ENCODE assay signal across 1 cellular context in the genomic region with DNA sequence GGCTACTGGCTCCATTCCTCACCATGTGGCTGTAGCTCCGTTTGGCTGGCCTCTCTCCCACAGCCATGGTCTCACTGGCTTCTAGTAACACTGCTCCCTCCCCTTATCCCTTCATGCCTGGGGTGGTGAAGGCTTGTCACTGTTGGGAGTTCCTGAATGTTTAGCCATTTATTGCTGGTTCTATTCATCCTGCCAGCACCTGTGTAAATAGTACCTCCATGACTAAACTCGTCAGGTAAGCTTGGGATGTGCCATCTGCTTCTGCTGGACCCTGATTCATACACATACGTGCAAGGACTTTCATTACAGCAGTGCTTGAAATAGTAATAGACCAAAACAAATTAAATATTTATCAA.
TF ChIP-seq lines count a peak whose summit lies in the region.

No MANE protein-coding gene starts in this region.

TF ChIP-seq in SK-N-SH, 30 proteins besides CTCF, POLR2A, EP300 and RAD21 (continued from another document):
- TF ChIP-seq, protein P1, sequence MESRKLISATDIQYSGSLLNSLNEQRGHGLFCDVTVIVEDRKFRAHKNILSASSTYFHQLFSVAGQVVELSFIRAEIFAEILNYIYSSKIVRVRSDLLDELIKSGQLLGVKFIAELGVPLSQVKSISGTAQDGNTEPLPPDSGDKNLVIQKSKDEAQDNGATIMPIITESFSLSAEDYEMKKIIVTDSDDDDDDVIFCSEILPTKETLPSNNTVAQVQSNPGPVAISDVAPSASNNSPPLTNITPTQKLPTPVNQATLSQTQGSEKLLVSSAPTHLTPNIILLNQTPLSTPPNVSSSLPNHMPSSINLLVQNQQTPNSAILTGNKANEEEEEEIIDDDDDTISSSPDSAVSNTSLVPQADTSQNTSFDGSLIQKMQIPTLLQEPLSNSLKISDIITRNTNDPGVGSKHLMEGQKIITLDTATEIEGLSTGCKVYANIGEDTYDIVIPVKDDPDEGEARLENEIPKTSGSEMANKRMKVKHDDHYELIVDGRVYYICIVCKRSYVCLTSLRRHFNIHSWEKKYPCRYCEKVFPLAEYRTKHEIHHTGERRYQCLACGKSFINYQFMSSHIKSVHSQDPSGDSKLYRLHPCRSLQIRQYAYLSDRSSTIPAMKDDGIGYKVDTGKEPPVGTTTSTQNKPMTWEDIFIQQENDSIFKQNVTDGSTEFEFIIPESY (IDR thresholded peaks at IDR 0.05; ENCODE audit: borderline replicate concordance, low read depth) = no peak
- TF ChIP-seq RCOR1 (IDR thresholded peaks at IDR 0.05; ENCODE audit: low read length) = no peak
- TF ChIP-seq POLR2AphosphoS5 (IDR thresholded peaks at IDR 0.05; ENCODE audit: low read depth, low read length) = no peak
- TF ChIP-seq FOSL2 (IDR thresholded peaks at IDR 0.05; ENCODE audit: borderline replicate concordance, low read depth) = no peak
- TF ChIP-seq FOXJ3 (CRISPR knock-in tag; IDR thresholded peaks at IDR 0.05) = no peak
- TF ChIP-seq TEAD4 (IDR thresholded peaks at IDR 0.05; ENCODE audit: borderline replicate concordance, insufficient read depth) = no peak
- TF ChIP-seq USF1 (IDR thresholded peaks at IDR 0.05; ENCODE audit: borderline replicate concordance, low read depth) = no peak
- TF ChIP-seq MXI1 (IDR thresholded peaks at IDR 0.05; ENCODE audit: low read depth, low read length) = no peak
- TF ChIP-seq, protein P2, sequence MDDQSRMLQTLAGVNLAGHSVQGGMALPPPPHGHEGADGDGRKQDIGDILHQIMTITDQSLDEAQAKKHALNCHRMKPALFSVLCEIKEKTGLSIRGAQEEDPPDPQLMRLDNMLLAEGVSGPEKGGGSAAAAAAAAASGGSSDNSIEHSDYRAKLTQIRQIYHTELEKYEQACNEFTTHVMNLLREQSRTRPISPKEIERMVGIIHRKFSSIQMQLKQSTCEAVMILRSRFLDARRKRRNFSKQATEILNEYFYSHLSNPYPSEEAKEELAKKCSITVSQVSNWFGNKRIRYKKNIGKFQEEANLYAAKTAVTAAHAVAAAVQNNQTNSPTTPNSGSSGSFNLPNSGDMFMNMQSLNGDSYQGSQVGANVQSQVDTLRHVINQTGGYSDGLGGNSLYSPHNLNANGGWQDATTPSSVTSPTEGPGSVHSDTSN (IDR thresholded peaks at IDR 0.05) = no peak
